ENCODE assay signal across 13 cellular contexts in the genomic region with DNA sequence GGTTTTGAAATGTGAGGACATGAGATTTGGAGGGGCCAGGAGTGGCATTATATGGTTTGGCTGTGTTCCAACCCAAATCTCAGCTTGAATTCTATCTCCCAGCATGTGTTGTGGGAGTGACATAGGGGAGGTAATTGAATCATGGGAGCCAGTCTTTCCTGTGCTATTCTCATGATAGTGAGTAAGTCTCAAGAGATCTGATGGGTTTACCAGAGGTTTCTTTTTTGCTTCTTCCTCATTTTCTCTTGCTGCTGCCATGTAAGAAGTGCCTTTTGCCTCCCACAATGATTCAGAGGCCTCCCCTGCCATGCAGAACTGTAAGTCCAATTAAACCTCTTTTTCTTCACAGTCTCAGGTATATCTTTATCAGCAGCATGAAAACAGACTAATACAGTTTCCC. TPM values are rescaled to one million over a fixed set of nuclear protein-coding genes. Genes with fewer than 3 reads are reported as not detected.
"Had no signal": no experiment of that assay in that cellular context is flagged by ENCODE, and none has a peak within 500 bp of the region (broad histone marks: within the 10 kb centered on the region; RNA-seq: fewer than 3 reads in every experiment).

No MANE protein-coding gene starts in this region.

RNA-seq across cellular contexts. Expression of gene OR13C9, which starts 8.0 kb away (rescaled TPM):
- total RNA-seq: activated CD4-positive, alpha-beta memory T cell treated with anti-CD3 and anti-CD28 coated beads, Interleukin-2, amount 10 ng/mL, durations not matched to agents 7 days and 5 days; activated CD4-positive, alpha-beta T cell treated with anti-CD3 and anti-CD28 coated beads for 36 hours; activated CD4-positive, alpha-beta T cell treated with anti-CD3 and anti-CD28 coated beads, Interleukin-2, amount 10 ng/mL, durations not matched to agents 7 days and 5 days; activated CD8-positive, alpha-beta memory T cell treated with anti-CD3 and anti-CD28 coated beads, Interleukin-2, amount 10 ng/mL, durations not matched to agents 7 days and 5 days; activated CD8-positive, alpha-beta T cell treated with anti-CD3 and anti-CD28 coated beads, Interleukin-2, amount 10 ng/mL, durations not matched to agents 7 days and 5 days; activated naive CD8-positive, alpha-beta T cell treated with anti-CD3 and anti-CD28 coated beads, Interleukin-2, amount 10 ng/mL, durations not matched to agents 7 days and 5 days; activated T-helper 2 cell treated with anti-CD3 and anti-CD28 coated beads, Interferon-gamma antibody, Interleukin-2, Interleukin-4, amounts not matched to agents 10 μg/mL and 5 μg/mL and 100 μg/mL, durations not matched to agents 14 hours and 24 hours and 36 hours; ascending aorta; bronchial epithelial cell; chondrocyte; WTC11 had no signal
- polyA plus RNA-seq: adipose tissue had no signal

RNA-seq across cellular contexts. Expression of gene OR13C2, which starts 20.5 kb away (rescaled TPM):
- total RNA-seq: activated CD4-positive, alpha-beta memory T cell treated with anti-CD3 and anti-CD28 coated beads, Interleukin-2, amount 10 ng/mL, durations not matched to agents 7 days and 5 days; activated CD4-positive, alpha-beta T cell treated with anti-CD3 and anti-CD28 coated beads for 36 hours; activated CD4-positive, alpha-beta T cell treated with anti-CD3 and anti-CD28 coated beads, Interleukin-2, amount 10 ng/mL, durations not matched to agents 7 days and 5 days; activated CD8-positive, alpha-beta memory T cell treated with anti-CD3 and anti-CD28 coated beads, Interleukin-2, amount 10 ng/mL, durations not matched to agents 7 days and 5 days; activated CD8-positive, alpha-beta T cell treated with anti-CD3 and anti-CD28 coated beads, Interleukin-2, amount 10 ng/mL, durations not matched to agents 7 days and 5 days; activated naive CD8-positive, alpha-beta T cell treated with anti-CD3 and anti-CD28 coated beads, Interleukin-2, amount 10 ng/mL, durations not matched to agents 7 days and 5 days; activated T-helper 2 cell treated with anti-CD3 and anti-CD28 coated beads, Interferon-gamma antibody, Interleukin-2, Interleukin-4, amounts not matched to agents 10 μg/mL and 5 μg/mL and 100 μg/mL, durations not matched to agents 14 hours and 24 hours and 36 hours; ascending aorta; bronchial epithelial cell; chondrocyte; WTC11 had no signal
- polyA plus RNA-seq: adipose tissue, cardiac muscle cell had no signal

RNA-seq across cellular contexts. Expression of gene OR13C5, which starts 26.8 kb away (rescaled TPM):
- total RNA-seq: activated CD4-positive, alpha-beta memory T cell treated with anti-CD3 and anti-CD28 coated beads, Interleukin-2, amount 10 ng/mL, durations not matched to agents 7 days and 5 days; activated CD4-positive, alpha-beta T cell treated with anti-CD3 and anti-CD28 coated beads for 36 hours; activated CD4-positive, alpha-beta T cell treated with anti-CD3 and anti-CD28 coated beads, Interleukin-2, amount 10 ng/mL, durations not matched to agents 7 days and 5 days; activated CD8-positive, alpha-beta memory T cell treated with anti-CD3 and anti-CD28 coated beads, Interleukin-2, amount 10 ng/mL, durations not matched to agents 7 days and 5 days; activated CD8-positive, alpha-beta T cell treated with anti-CD3 and anti-CD28 coated beads, Interleukin-2, amount 10 ng/mL, durations not matched to agents 7 days and 5 days; activated naive CD8-positive, alpha-beta T cell treated with anti-CD3 and anti-CD28 coated beads, Interleukin-2, amount 10 ng/mL, durations not matched to agents 7 days and 5 days; activated T-helper 2 cell treated with anti-CD3 and anti-CD28 coated beads, Interferon-gamma antibody, Interleukin-2, Interleukin-4, amounts not matched to agents 10 μg/mL and 5 μg/mL and 100 μg/mL, durations not matched to agents 14 hours and 24 hours and 36 hours; ascending aorta; bronchial epithelial cell; chondrocyte; WTC11 had no signal
- polyA plus RNA-seq: adipose tissue had no signal

RNA-seq across cellular contexts. Expression of gene OR13C8, which starts 57.0 kb away (rescaled TPM):
- total RNA-seq: activated CD4-positive, alpha-beta memory T cell treated with anti-CD3 and anti-CD28 coated beads, Interleukin-2, amount 10 ng/mL, durations not matched to agents 7 days and 5 days; activated CD4-positive, alpha-beta T cell treated with anti-CD3 and anti-CD28 coated beads for 36 hours; activated CD4-positive, alpha-beta T cell treated with anti-CD3 and anti-CD28 coated beads, Interleukin-2, amount 10 ng/mL, durations not matched to agents 7 days and 5 days; activated CD8-positive, alpha-beta memory T cell treated with anti-CD3 and anti-CD28 coated beads, Interleukin-2, amount 10 ng/mL, durations not matched to agents 7 days and 5 days; activated CD8-positive, alpha-beta T cell treated with anti-CD3 and anti-CD28 coated beads, Interleukin-2, amount 10 ng/mL, durations not matched to agents 7 days and 5 days; activated naive CD8-positive, alpha-beta T cell treated with anti-CD3 and anti-CD28 coated beads, Interleukin-2, amount 10 ng/mL, durations not matched to agents 7 days and 5 days; activated T-helper 2 cell treated with anti-CD3 and anti-CD28 coated beads, Interferon-gamma antibody, Interleukin-2, Interleukin-4, amounts not matched to agents 10 μg/mL and 5 μg/mL and 100 μg/mL, durations not matched to agents 14 hours and 24 hours and 36 hours; ascending aorta; bronchial epithelial cell; cardiac muscle cell; chondrocyte; WTC11 had no signal
- polyA plus RNA-seq: adipose tissue, cardiac muscle cell had no signal
